In the genomic region with DNA sequence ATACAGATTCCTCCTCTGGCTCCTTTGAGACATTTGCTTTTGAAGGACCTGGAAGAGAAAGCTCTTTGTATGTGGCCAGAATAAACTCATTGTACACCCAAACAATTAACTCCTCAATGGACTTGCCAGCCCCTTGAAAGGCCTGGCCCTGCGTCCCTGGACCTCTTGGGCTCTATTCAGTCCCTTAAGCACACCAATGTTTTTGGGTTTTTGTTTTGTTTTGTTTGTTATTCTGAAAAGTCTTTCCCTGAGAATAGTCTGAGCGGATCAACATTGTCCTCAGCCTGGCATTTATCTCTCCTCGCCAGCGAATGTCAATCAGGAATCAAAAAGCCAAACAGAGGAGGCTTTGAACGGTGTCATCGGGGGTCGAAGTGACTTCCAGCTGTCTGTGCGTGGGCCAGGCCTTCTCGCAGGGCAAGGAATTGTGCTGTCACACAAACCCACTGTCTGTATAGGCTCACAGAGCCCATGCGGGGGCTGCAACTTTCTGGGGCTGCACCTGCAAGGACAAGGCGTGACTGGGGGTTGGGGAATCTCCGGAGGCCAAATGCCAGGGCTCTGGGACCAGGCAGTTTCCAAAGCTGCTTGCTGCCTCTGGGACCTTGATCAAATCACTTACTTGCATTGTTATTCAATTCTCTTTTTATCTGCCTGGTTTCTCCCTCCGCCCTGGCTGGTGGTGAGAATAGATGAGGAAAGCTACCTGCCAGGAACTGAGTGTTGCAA, we compare ENCODE assay signal across 16 cellular contexts.
"Had no signal": no experiment of that assay in that cellular context is flagged by ENCODE, and none has a peak within 500 bp of the region (broad histone marks: within the 10 kb centered on the region; RNA-seq: fewer than 3 reads in every experiment).

No MANE protein-coding gene starts in this region.

- ATAC-seq: mucosa of descending colon; naive thymus-derived CD8-positive, alpha-beta T cell; psoas muscle; T-helper 17 cell had no signal

- H3K4me1 ChIP-seq: uterus had no signal

- H3K27ac Mint-ChIP-seq: activated B cell treated with CpG ODN at 0.5 μM for 24 hours; activated CD4-positive, alpha-beta T cell treated with anti-CD3 and anti-CD28 coated beads, Interleukin-2, amount 10 ng/mL, durations not matched to agents 24 days and 14 days; activated naive CD4-positive, alpha-beta T cell treated with anti-CD3 and anti-CD28 coated beads, Interleukin-2, amount 10 ng/mL, durations not matched to agents 7 days and 5 days; activated T-helper 2 cell treated with anti-CD3 and anti-CD28 coated beads, Interferon-gamma antibody, Interleukin-2, Interleukin-4, amounts not matched to agents 10 μg/mL and 5 μg/mL and 100 μg/mL, durations not matched to agents 14 hours and 24 hours and 36 hours; naive thymus-derived CD8-positive, alpha-beta T cell; stimulated activated naive CD8-positive, alpha-beta T cell treated with anti-CD3 and anti-CD28 coated beads, Interleukin-15, Interleukin-2, amounts not matched to agents 100 ng/mL and 50 ng/mL, for 24 hours; T-helper 17 cell had no signal

- DNase-seq: activated B cell treated with CpG ODN at 0.5 μM for 24 hours; activated CD4-positive, alpha-beta T cell treated with anti-CD3 and anti-CD28 coated beads, Interleukin-2, amount 10 ng/mL, durations not matched to agents 24 days and 14 days; activated CD8-positive, alpha-beta memory T cell treated with anti-CD3 and anti-CD28 coated beads for 24 hours; activated naive CD4-positive, alpha-beta T cell treated with anti-CD3 and anti-CD28 coated beads, Interleukin-2, amount 10 ng/mL, durations not matched to agents 7 days and 5 days; erythroblast; mammary epithelial cell; mucosa of descending colon; naive thymus-derived CD8-positive, alpha-beta T cell; psoas muscle; stimulated activated CD4-positive, alpha-beta T cell treated with anti-CD3 and anti-CD28 coated beads, Interleukin-2, amount 100 ng/mL, for 48 hours; T-helper 17 cell; uterus had no signal

- H3K9me3 Mint-ChIP-seq: activated CD4-positive, alpha-beta T cell treated with anti-CD3 and anti-CD28 coated beads, Interleukin-2, amount 10 ng/mL, durations not matched to agents 24 days and 14 days; activated naive CD4-positive, alpha-beta T cell treated with anti-CD3 and anti-CD28 coated beads, Interleukin-2, amount 10 ng/mL, durations not matched to agents 7 days and 5 days; activated T-helper 2 cell treated with anti-CD3 and anti-CD28 coated beads, Interferon-gamma antibody, Interleukin-2, Interleukin-4, amounts not matched to agents 10 μg/mL and 5 μg/mL and 100 μg/mL, durations not matched to agents 14 hours and 24 hours and 36 hours; stimulated activated naive CD8-positive, alpha-beta T cell treated with anti-CD3 and anti-CD28 coated beads, Interleukin-15, Interleukin-2, amounts not matched to agents 100 ng/mL and 50 ng/mL, for 24 hours had no signal

- H3K9me3 ChIP-seq: mucosa of descending colon, psoas muscle, uterus had no signal

- H3K4me3 ChIP-seq: coronary artery, mucosa of descending colon, psoas muscle, uterus had no signal

- H3K4me1 Mint-ChIP-seq: activated B cell treated with CpG ODN at 0.5 μM for 24 hours; activated CD4-positive, alpha-beta T cell treated with anti-CD3 and anti-CD28 coated beads, Interleukin-2, amount 10 ng/mL, durations not matched to agents 24 days and 14 days; activated naive CD4-positive, alpha-beta T cell treated with anti-CD3 and anti-CD28 coated beads, Interleukin-2, amount 10 ng/mL, durations not matched to agents 7 days and 5 days; naive thymus-derived CD8-positive, alpha-beta T cell had no signal

- H3K27me3 ChIP-seq: uterus had no signal

- H3K36me3 ChIP-seq: uterus had no signal

- H3K36me3 Mint-ChIP-seq: activated naive CD4-positive, alpha-beta T cell treated with anti-CD3 and anti-CD28 coated beads, Interleukin-2, amount 10 ng/mL, durations not matched to agents 7 days and 5 days; naive thymus-derived CD8-positive, alpha-beta T cell had no signal

- FAIRE-seq: islet of Langerhans had no signal

- H3K27ac ChIP-seq: coronary artery, psoas muscle, uterus had no signal

- H3K4me3 Mint-ChIP-seq: activated B cell treated with CpG ODN at 0.5 μM for 24 hours; activated CD4-positive, alpha-beta T cell treated with anti-CD3 and anti-CD28 coated beads, Interleukin-2, amount 10 ng/mL, durations not matched to agents 24 days and 14 days; activated naive CD4-positive, alpha-beta T cell treated with anti-CD3 and anti-CD28 coated beads, Interleukin-2, amount 10 ng/mL, durations not matched to agents 7 days and 5 days; naive thymus-derived CD8-positive, alpha-beta T cell; stimulated activated naive CD8-positive, alpha-beta T cell treated with anti-CD3 and anti-CD28 coated beads, Interleukin-15, Interleukin-2, amounts not matched to agents 100 ng/mL and 50 ng/mL, for 24 hours; T-helper 17 cell had no signal
